In genomic region chr6:158852312-158853071, GRCh38 we compare ENCODE assay signal across 2 cellular contexts.
TF ChIP-seq lines count a peak whose summit lies in the region.

No MANE protein-coding gene starts in this region.

TF ChIP-seq in HEK293, 187 proteins besides CTCF, POLR2A, EP300 and RAD21 (continued from another document):
- TF ChIP-seq, protein P1, sequence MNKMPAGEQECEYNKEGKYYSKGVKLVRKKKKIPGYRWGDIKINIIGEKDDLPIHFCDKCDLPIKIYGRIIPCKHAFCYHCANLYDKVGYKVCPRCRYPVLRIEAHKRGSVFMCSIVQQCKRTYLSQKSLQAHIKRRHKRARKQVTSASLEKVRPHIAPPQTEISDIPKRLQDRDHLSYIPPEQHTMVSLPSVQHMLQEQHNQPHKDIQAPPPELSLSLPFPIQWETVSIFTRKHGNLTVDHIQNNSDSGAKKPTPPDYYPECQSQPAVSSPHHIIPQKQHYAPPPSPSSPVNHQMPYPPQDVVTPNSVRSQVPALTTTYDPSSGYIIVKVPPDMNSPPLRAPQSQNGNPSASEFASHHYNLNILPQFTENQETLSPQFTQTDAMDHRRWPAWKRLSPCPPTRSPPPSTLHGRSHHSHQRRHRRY (tag by site-specific recombination; IDR thresholded peaks at IDR 0.05), result 0 out of 2 replicates have a peak, but pooled peaks have one; percentile 83
- TF ChIP-seq, protein P2, sequence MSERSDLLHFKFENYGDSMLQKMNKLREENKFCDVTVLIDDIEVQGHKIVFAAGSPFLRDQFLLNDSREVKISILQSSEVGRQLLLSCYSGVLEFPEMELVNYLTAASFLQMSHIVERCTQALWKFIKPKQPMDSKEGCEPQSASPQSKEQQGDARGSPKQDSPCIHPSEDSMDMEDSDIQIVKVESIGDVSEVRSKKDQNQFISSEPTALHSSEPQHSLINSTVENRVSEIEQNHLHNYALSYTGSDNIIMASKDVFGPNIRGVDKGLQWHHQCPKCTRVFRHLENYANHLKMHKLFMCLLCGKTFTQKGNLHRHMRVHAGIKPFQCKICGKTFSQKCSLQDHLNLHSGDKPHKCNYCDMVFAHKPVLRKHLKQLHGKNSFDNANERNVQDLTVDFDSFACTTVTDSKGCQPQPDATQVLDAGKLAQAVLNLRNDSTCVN (tag by site-specific recombination; optimal IDR thresholded peaks at IDR 0.05), result peak; percentile 9
- no peak for TF ChIP-seq ZFP69B (tag by site-specific recombination; IDR thresholded peaks at IDR 0.05)
- TF ChIP-seq ZNF23 (tag by site-specific recombination; IDR thresholded peaks at IDR 0.05; ENCODE audit: borderline replicate concordance), result no peak
- 0 out of 2 replicates have a peak, but pooled peaks have one; percentile 2 for TF ChIP-seq ZNF560 (tag by site-specific recombination; IDR thresholded peaks at IDR 0.05; ENCODE audit: borderline replicate concordance)
- TF ChIP-seq ZNF174 (tag by site-specific recombination; IDR thresholded peaks at IDR 0.05), result no peak
- no peak for TF ChIP-seq ZNF580 (tag by site-specific recombination; IDR thresholded peaks at IDR 0.05)
- TF ChIP-seq SP7 (tag by site-specific recombination; IDR thresholded peaks at IDR 0.05), result no peak
- no peak for TF ChIP-seq ZSCAN23 (tag by site-specific recombination; IDR thresholded peaks at IDR 0.05)
- TF ChIP-seq ZFP3 (tag by site-specific recombination; IDR thresholded peaks at IDR 0.05; ENCODE audit: low read depth), result peak; percentile 73
- TF ChIP-seq ZNF776 (tag by site-specific recombination; IDR thresholded peaks at IDR 0.05; ENCODE audit: borderline replicate concordance), result peak; percentile 73; the same call in 1 of the 2 replicates
- no peak for TF ChIP-seq ZNF18 (tag by site-specific recombination; IDR thresholded peaks at IDR 0.05)
- TF ChIP-seq BCL11B (tag by site-specific recombination; IDR thresholded peaks at IDR 0.05; ENCODE audit: low read depth), result no peak
- no peak for TF ChIP-seq ZNF239 (tag by site-specific recombination; IDR thresholded peaks at IDR 0.05)
- TF ChIP-seq ZNF433 (tag by site-specific recombination; IDR thresholded peaks at IDR 0.05; ENCODE audit: low read depth), result no peak
- no peak for TF ChIP-seq ZNF48 (tag by site-specific recombination; IDR thresholded peaks at IDR 0.05)

TF ChIP-seq in K562, 482 proteins besides CTCF, POLR2A, EP300 and RAD21 (continued from another document):
- TF ChIP-seq REST (CRISPR knock-in tag; IDR thresholded peaks at IDR 0.05; ENCODE audit: low read depth), result no peak
- TF ChIP-seq ERF (CRISPR knock-in tag; IDR thresholded peaks at IDR 0.05), result no peak
- TF ChIP-seq KDM1A (IDR thresholded peaks at IDR 0.05), result 0 out of 4 replicates have a peak, but pooled peaks of 1 of the 2 experiments have one; percentile 17
- no peak for TF ChIP-seq NCOR1 (IDR thresholded peaks at IDR 0.05)
- TF ChIP-seq ZNF431 (CRISPR knock-in tag; IDR thresholded peaks at IDR 0.05), result no peak
